14 cellular contexts compared by ENCODE assay signal in genomic region chr7:129047761-129048160, GRCh38.
"Had no signal": no experiment of that assay in that cellular context is flagged by ENCODE, and none has a peak within 500 bp of the region (broad histone marks: within the 10 kb centered on the region; RNA-seq: fewer than 3 reads in every experiment).

No MANE protein-coding gene starts in this region.

- H3K27me3 Mint-ChIP-seq: activated naive CD8-positive, alpha-beta T cell treated with anti-CD3 and anti-CD28 coated beads, Interleukin-2, amount 50 U/mL, for 24 hours; naive B cell had no signal

- H3K4me3 ChIP-seq: gastroesophageal sphincter, skin epidermis, tibial artery had no signal

- H3K27me3 ChIP-seq: gastroesophageal sphincter, tibial artery had no signal

- H3K4me3 Mint-ChIP-seq: activated naive CD4-positive, alpha-beta T cell treated with anti-CD3 and anti-CD28 coated beads for 36 hours; activated naive CD8-positive, alpha-beta T cell treated with anti-CD3 and anti-CD28 coated beads, Interleukin-2, amount 50 U/mL, for 24 hours; endodermal cell had no signal

- H3K36me3 ChIP-seq: tibial artery had no signal

- H3K27ac Mint-ChIP-seq: activated naive CD4-positive, alpha-beta T cell treated with anti-CD3 and anti-CD28 coated beads for 36 hours; activated naive CD8-positive, alpha-beta T cell treated with anti-CD3 and anti-CD28 coated beads, Interleukin-2, amount 50 U/mL, for 24 hours; endodermal cell had no signal

- H3K9me3 Mint-ChIP-seq: activated naive CD4-positive, alpha-beta T cell treated with anti-CD3 and anti-CD28 coated beads for 36 hours; activated naive CD8-positive, alpha-beta T cell treated with anti-CD3 and anti-CD28 coated beads, Interleukin-2, amount 50 U/mL, for 24 hours; endodermal cell; naive B cell had no signal

- H3K27ac ChIP-seq: gastroesophageal sphincter, skin epidermis, tibial artery had no signal

- H3K9me3 ChIP-seq: gastroesophageal sphincter, tibial artery had no signal

- DNase-seq: activated CD4-positive, alpha-beta T cell treated with anti-CD3 and anti-CD28 coated beads, Interleukin-2, amount 50 U/mL, for 1 hour; activated CD8-positive, alpha-beta memory T cell treated with anti-CD3 and anti-CD28 coated beads for 24 hours; activated naive CD4-positive, alpha-beta T cell treated with anti-CD3 and anti-CD28 coated beads for 36 hours; activated naive CD8-positive, alpha-beta T cell treated with anti-CD3 and anti-CD28 coated beads, Interleukin-2, amount 50 U/mL, for 24 hours; aorta; dermis blood vessel endothelial cell; endodermal cell; naive B cell; retina; stimulated activated CD4-positive, alpha-beta T cell treated with anti-CD3 and anti-CD28 coated beads, Interleukin-4, amount 100 ng/mL, for 24 hours; stimulated activated naive CD4-positive, alpha-beta T cell; tibial artery had no signal

- ATAC-seq: activated naive CD8-positive, alpha-beta T cell treated with anti-CD3 and anti-CD28 coated beads, Interleukin-2, amount 50 U/mL, for 24 hours; gastroesophageal sphincter had no signal
